8 cellular contexts compared by ENCODE assay signal in genomic region chr1:8462298-8462946, GRCh38.
DNase-seq lines count a peak whose midpoint lies in the region; ATAC-seq and TF ChIP-seq lines count a peak whose summit lies in the region.
"Had no signal": no experiment of that assay in that cellular context is flagged by ENCODE, and none has a peak within 500 bp of the region (broad histone marks: within the 10 kb centered on the region; RNA-seq: fewer than 3 reads in every experiment).

No MANE protein-coding gene starts in this region.

- no peak overlapping the region for H3K4me3 ChIP-seq in smooth muscle cell

- H4K8ac ChIP-seq in H9 (replicated peaks; ENCODE audit: insufficient read length, low read depth, low read length), result no peak overlapping the region

- H3K9me3 Mint-ChIP-seq in H9, result no peaks in the 10 kb centered on the region
- no peaks in the 10 kb centered on the region for H3K9me3 Mint-ChIP-seq in activated T-helper 17 cell treated with anti-CD3 and anti-CD28 coated beads, Interleukin-2, amount 50 U/mL, for 72 hours

- H2AFZ ChIP-seq in H9 (ENCODE audit: low read length) (no peak overlapping the region), smooth muscle cell (ENCODE audit: low read depth) (no peak overlapping the region)

- H3K18ac ChIP-seq in H9 (ENCODE audit: insufficient read length, low read depth, low read length), result no peak overlapping the region

- H2BK12ac ChIP-seq in H9 (ENCODE audit: insufficient read length, low read depth, low read length), result peak overlapping the region; percentile 15

- H4K20me1 ChIP-seq in H9 (ENCODE audit: control insufficient read depth, insufficient read depth, insufficient read length) (no peaks in the 10 kb centered on the region), smooth muscle cell (ENCODE audit: low read depth) (peaks cover 47% of the 10 kb centered on the region)

- H3K4ac ChIP-seq in H9 (ENCODE audit: low read depth, low read length), result no peak overlapping the region

- H3K36me3 Mint-ChIP-seq in H9 (ENCODE audit: insufficient read depth in 1 of 3, low read depth in 3 of 3), result peaks cover 0 to 8% (median 3%) of the 10 kb centered on the region in 3 experiments; a peak in 3 of 7 replicates
- peaks cover 12% of the 10 kb centered on the region for H3K36me3 Mint-ChIP-seq in activated T-helper 17 cell treated with anti-CD3 and anti-CD28 coated beads, Interleukin-2, amount 50 U/mL, for 72 hours (ENCODE audit: low read depth)

- no peak overlapping the region for H2BK5ac ChIP-seq in H9 (ENCODE audit: insufficient read length, low read length)

- H4K5ac ChIP-seq in H9 (ENCODE audit: insufficient read length, low read depth, low read length), result no peak overlapping the region

- H3K4me1 ChIP-seq in H9 (ENCODE audit: insufficient read depth, low read length), result peaks cover 21% of the 10 kb centered on the region; the same call in 1 of the 2 replicates
- H3K4me1 ChIP-seq in smooth muscle cell (ENCODE audit: low read depth), result peaks cover 43% of the 10 kb centered on the region

- H3K23me2 ChIP-seq in H9 (ENCODE audit: insufficient read length, low read depth, low read length, poor library complexity, severe bottlenecking), result no peaks in the 10 kb centered on the region

- peaks cover 84 to 90% of the 10 kb centered on the region in 2 experiments for H3K4me1 Mint-ChIP-seq in H9
- H3K4me1 Mint-ChIP-seq in activated T-helper 17 cell treated with anti-CD3 and anti-CD28 coated beads, Interleukin-2, amount 50 U/mL, for 72 hours, result peaks cover 15% of the 10 kb centered on the region

- no peak overlapping the region for H3K4me2 ChIP-seq in H9 (ENCODE audit: insufficient read depth, insufficient read length, low read length)
- no peak overlapping the region for H3K4me2 ChIP-seq in smooth muscle cell

- no peak overlapping the region for H3K56ac ChIP-seq in H9 (ENCODE audit: insufficient read length, low read depth, low read length)

- no peak overlapping the region for H2BK120ac ChIP-seq in H9 (ENCODE audit: low read depth, low read length, poor library complexity, severe bottlenecking)

- no peak overlapping the region for H4K91ac ChIP-seq in H9 (ENCODE audit: insufficient read length, low read depth, low read length)

- no CpG with 5 or more reads among the region's 15 CpGs for WGBS in H9 (ENCODE audit: extremely low coverage, insufficient read length, low lambda C conversion rate)
- 93% methylated on average over 15 of the region's 15 CpGs for WGBS in smooth muscle cell (ENCODE audit: low lambda C conversion rate)

- H3K23ac ChIP-seq in H9 (ENCODE audit: insufficient read length, low read depth, low read length), result no peak overlapping the region

- H3F3A ChIP-seq in smooth muscle cell (ENCODE audit: low read depth), result peaks cover 22% of the 10 kb centered on the region

- no peak overlapping the region for H3K9ac ChIP-seq in H9 (ENCODE audit: extremely low read depth, insufficient read length, low read length)
- H3K9ac ChIP-seq in smooth muscle cell (ENCODE audit: low read depth), result no peak overlapping the region

- H3K9me3 ChIP-seq in H9 (ENCODE audit: control insufficient read depth, low read depth, low read length) (no peaks in the 10 kb centered on the region), smooth muscle cell (replicated peaks; ENCODE audit: low read depth) (no peaks in the 10 kb centered on the region)

- 0 out of 2 replicates have a peak overlapping the region, but pooled peaks have one; percentile 5 for H3K14ac ChIP-seq in H9 (ENCODE audit: insufficient read depth, low read length)

- H2BK20ac ChIP-seq in H9 (ENCODE audit: low read depth, low read length, poor library complexity, severe bottlenecking), result no peak overlapping the region

- no peak overlapping the region for H3T11ph ChIP-seq in H9 (ENCODE audit: low read length)

- H3K27me3 Mint-ChIP-seq in H9 (ENCODE audit: low read depth), result no peaks in the 10 kb centered on the region
- no peaks in the 10 kb centered on the region for H3K27me3 Mint-ChIP-seq in activated T-helper 17 cell treated with anti-CD3 and anti-CD28 coated beads, Interleukin-2, amount 50 U/mL, for 72 hours

- H3K79me1 ChIP-seq in H9 (ENCODE audit: insufficient read depth, low read depth, low read length, poor library complexity, severe bottlenecking), result no peaks in the 10 kb centered on the region

- DNase-seq in H9 (no peak), smooth muscle cell (lab: John Stamatoyannopoulos, UW; ENCODE audit: unreplicated experiment) (no peak)
- DNase-seq: NCI-H226 had no signal

- no peak for ATAC-seq in activated T-helper 17 cell treated with anti-CD3 and anti-CD28 coated beads, Interleukin-2, amount 50 U/mL, for 72 hours (replicated peaks)
- ATAC-seq in GM18909 (IDR thresholded peaks at IDR 0.05; ENCODE audit: poor library complexity, unreplicated experiment) (no peak), GM18907 (IDR thresholded peaks at IDR 0.05; ENCODE audit: unreplicated experiment) (no peak), HG03432 (IDR thresholded peaks at IDR 0.05; ENCODE audit: unreplicated experiment) (no peak)

- H3K27ac ChIP-seq in H9 (ENCODE audit: insufficient read length, low read depth, low read length), result peak overlapping the region; percentile 70
- H3K27ac ChIP-seq in layer of hippocampus (ENCODE audit: low read depth, low read length), result peak overlapping the region; percentile 46
- H3K27ac ChIP-seq in smooth muscle cell (ENCODE audit: low read depth), result peak overlapping the region; percentile 78

- H2BK15ac ChIP-seq in H9 (ENCODE audit: low read depth, low read length), result no peak overlapping the region

- H3K27me3 ChIP-seq in H9 (ENCODE audit: insufficient read depth, low read length) (no peaks in the 10 kb centered on the region; the same call in 1 of the 2 replicates), layer of hippocampus (ENCODE audit: control insufficient read depth, insufficient read depth, low read length) (no peaks in the 10 kb centered on the region), smooth muscle cell (ENCODE audit: low read depth) (no peaks in the 10 kb centered on the region)

- H2AK5ac ChIP-seq in H9 (ENCODE audit: insufficient read length, low read length), result no peak overlapping the region

- 0 out of 2 replicates have a peak, but pooled peaks cover 2% of the 10 kb centered on the region for H3K79me2 ChIP-seq in H9 (ENCODE audit: insufficient read depth, low read length)
- peaks cover 46% of the 10 kb centered on the region for H3K79me2 ChIP-seq in smooth muscle cell (ENCODE audit: low read depth)

- no peak for TF ChIP-seq CTCF in H9 (conservative IDR thresholded peaks at IDR 0.05)
- TF ChIP-seq CTCF in smooth muscle cell (IDR thresholded peaks at IDR 0.05; ENCODE audit: borderline replicate concordance, insufficient read depth, poor library complexity, severe bottlenecking), result no peak

- no peaks in the 10 kb centered on the region for H3K36me3 ChIP-seq in smooth muscle cell (ENCODE audit: low read depth)

- H3K27ac Mint-ChIP-seq in H9, result peak overlapping the region; percentile 90 to 94 (median 91)
- peak overlapping the region; percentile 49 for H3K27ac Mint-ChIP-seq in activated T-helper 17 cell treated with anti-CD3 and anti-CD28 coated beads, Interleukin-2, amount 50 U/mL, for 72 hours

- peak overlapping the region in 1 of 2 experiments; percentile 9; a peak in 2 of 5 replicates for H3K4me3 Mint-ChIP-seq in H9
- H3K4me3 Mint-ChIP-seq in activated T-helper 17 cell treated with anti-CD3 and anti-CD28 coated beads, Interleukin-2, amount 50 U/mL, for 72 hours, result no peak overlapping the region
